9 cellular contexts compared by ENCODE assay signal in genomic region chr18:12254137-12254819, GRCh38. TPM values are rescaled to one million over a fixed set of nuclear protein-coding genes. Genes with fewer than 3 reads are reported as not detected.
DNase-seq lines count a peak whose midpoint lies in the region; ATAC-seq, FAIRE-seq and TF ChIP-seq lines count a peak whose summit lies in the region.
"Had no signal": no experiment of that assay in that cellular context is flagged by ENCODE, and none has a peak within 500 bp of the region (broad histone marks: within the 10 kb centered on the region; RNA-seq: fewer than 3 reads in every experiment).

Gene CIDEA (plus strand): TSS chr18:12254361. CDS start chr18:12254384, 23 bp downstream.

- H3K9me3 ChIP-seq in right atrium auricular region (no peaks in the 10 kb centered on the region), prostate gland (no peaks in the 10 kb centered on the region)

- H3K27ac Mint-ChIP-seq in WTC11 (no peak within 1 kb of the TSS), immature natural killer cell (no peak within 1 kb of the TSS)

- H3K27me3 ChIP-seq in right atrium auricular region (no peaks in the 10 kb centered on the region), prostate gland (replicated peaks; ENCODE audit: insufficient read depth) (peaks cover 10% of the 10 kb centered on the region)

- peak; percentile 30 for DNase-seq in EL
- peak; percentile 66 for DNase-seq in WTC11 (ENCODE audit: low spot score)
- DNase-seq in right atrium auricular region (ENCODE audit: low spot score), result no peak
- no peak for DNase-seq in prostate gland (ENCODE audit: low spot score)
- no peak for DNase-seq in GM12891 (ENCODE audit: insufficient read length, low spot score)
- DNase-seq in immature natural killer cell, result no peak
- DNase-seq in NCI-H2227 (lab: John Stamatoyannopoulos, UW; ENCODE audit: unreplicated experiment), result no peak
- DNase-seq: OCI-M1 had no signal

- H3K4me1 ChIP-seq in right atrium auricular region (peaks cover 0 to 19% of the 10 kb centered on the region in 2 donors), prostate gland (replicated peaks) (no peaks in the 10 kb centered on the region)

- H3K36me3 Mint-ChIP-seq in WTC11 (no peaks in the 10 kb centered on the region), immature natural killer cell (no peaks in the 10 kb centered on the region)

- H3K4me3 ChIP-seq in right atrium auricular region (peak within 1 kb of the TSS; percentile 30 to 44), prostate gland (peak within 1 kb of the TSS; percentile 9 to 12)

- H3K36me3 ChIP-seq in right atrium auricular region (no peaks in the 10 kb centered on the region), prostate gland (no peaks in the 10 kb centered on the region)

- POLR2A ChIA-PET in WTC11 (lab: Charles Lee), result interaction anchor here (1.1 kb wide), 1 partner anchor 24 kb away, joined by 5 read pairs; no protein-coding TSS in a partner anchor

- H3K4me1 Mint-ChIP-seq in WTC11 (peaks cover 24% of the 10 kb centered on the region), immature natural killer cell (no peaks in the 10 kb centered on the region)

- intact Hi-C loops in prostate gland (cut with DNase I), result no loop called here

- H3K9me3 Mint-ChIP-seq in WTC11, result no peaks in the 10 kb centered on the region
- no peaks in the 10 kb centered on the region for H3K9me3 Mint-ChIP-seq in immature natural killer cell

- H3K27ac ChIP-seq in right atrium auricular region (no peak within 1 kb of the TSS), prostate gland (no peak within 1 kb of the TSS)

- H3K4me3 Mint-ChIP-seq in WTC11 (peak within 1 kb of the TSS; percentile 73), immature natural killer cell (no peak within 1 kb of the TSS)

- H3K27me3 Mint-ChIP-seq in WTC11 (ENCODE audit: low read depth), result peaks cover 70% of the 10 kb centered on the region
- peaks cover 13 to 17% (median 14%) of the 10 kb centered on the region in 3 donors for H3K27me3 Mint-ChIP-seq in immature natural killer cell (ENCODE audit: low read depth in 3 of 3)

- TF ChIP-seq CTCF in WTC11 (IDR thresholded peaks at IDR 0.05) (no peak), right atrium auricular region (IDR thresholded peaks at IDR 0.05) (no peak), prostate gland (IDR thresholded peaks at IDR 0.05) (no peak)

- CTCF ChIA-PET in WTC11 (lab: Charles Lee), result interaction anchor here (0.9 to 5.7 kb wide), 7 partner anchors 18 to 215 kb away, joined by 3 to 50 read pairs (median 10); no protein-coding TSS in a partner anchor

- ATAC-seq in WTC11 (peak; percentile 75), GM21786 (IDR thresholded peaks at IDR 0.05; ENCODE audit: unreplicated experiment) (no peak)

- TF ChIP-seq POLR2A in prostate gland (IDR thresholded peaks at IDR 0.05) (no peak), GM12891 (IDR thresholded peaks at IDR 0.05; ENCODE audit: low read depth, low read length) (no peak)

- FAIRE-seq in GM12891 (lab: Jason Lieb, UNC), result no peak

- WGBS in prostate gland, result 7% methylated on average over 54 of the region's 69 CpGs

TF ChIP-seq in WTC11, 78 proteins besides CTCF, POLR2A, EP300 and RAD21 (continues in another document):
- 0 out of 2 replicates have a peak, but pooled peaks have one; percentile 32 for TF ChIP-seq FOXK1 (CRISPR knock-in tag; IDR thresholded peaks at IDR 0.05)
- TF ChIP-seq, protein P1, sequence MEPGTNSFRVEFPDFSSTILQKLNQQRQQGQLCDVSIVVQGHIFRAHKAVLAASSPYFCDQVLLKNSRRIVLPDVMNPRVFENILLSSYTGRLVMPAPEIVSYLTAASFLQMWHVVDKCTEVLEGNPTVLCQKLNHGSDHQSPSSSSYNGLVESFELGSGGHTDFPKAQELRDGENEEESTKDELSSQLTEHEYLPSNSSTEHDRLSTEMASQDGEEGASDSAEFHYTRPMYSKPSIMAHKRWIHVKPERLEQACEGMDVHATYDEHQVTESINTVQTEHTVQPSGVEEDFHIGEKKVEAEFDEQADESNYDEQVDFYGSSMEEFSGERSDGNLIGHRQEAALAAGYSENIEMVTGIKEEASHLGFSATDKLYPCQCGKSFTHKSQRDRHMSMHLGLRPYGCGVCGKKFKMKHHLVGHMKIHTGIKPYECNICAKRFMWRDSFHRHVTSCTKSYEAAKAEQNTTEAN (CRISPR knock-in tag; IDR thresholded peaks at IDR 0.05), result no peak
- TF ChIP-seq RELA (CRISPR knock-in tag; IDR thresholded peaks at IDR 0.05; ENCODE audit: borderline replicate concordance), result no peak
- 0 out of 2 replicates have a peak, but pooled peaks have one; percentile 45 for TF ChIP-seq SP1 (CRISPR knock-in tag; conservative IDR thresholded peaks at IDR 0.05)
- TF ChIP-seq, protein P2, sequence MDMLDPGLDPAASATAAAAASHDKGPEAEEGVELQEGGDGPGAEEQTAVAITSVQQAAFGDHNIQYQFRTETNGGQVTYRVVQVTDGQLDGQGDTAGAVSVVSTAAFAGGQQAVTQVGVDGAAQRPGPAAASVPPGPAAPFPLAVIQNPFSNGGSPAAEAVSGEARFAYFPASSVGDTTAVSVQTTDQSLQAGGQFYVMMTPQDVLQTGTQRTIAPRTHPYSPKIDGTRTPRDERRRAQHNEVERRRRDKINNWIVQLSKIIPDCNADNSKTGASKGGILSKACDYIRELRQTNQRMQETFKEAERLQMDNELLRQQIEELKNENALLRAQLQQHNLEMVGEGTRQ (CRISPR knock-in tag; IDR thresholded peaks at IDR 0.05), result no peak
- TF ChIP-seq SMAD3 (CRISPR knock-in tag; IDR thresholded peaks at IDR 0.05; ENCODE audit: borderline replicate concordance), result no peak
- no peak for TF ChIP-seq GTF2I (CRISPR knock-in tag; conservative IDR thresholded peaks at IDR 0.05)
- peak; percentile 84 for TF ChIP-seq FOXP1 (CRISPR knock-in tag; IDR thresholded peaks at IDR 0.05; ENCODE audit: borderline replicate concordance)
- TF ChIP-seq MYBL2 (CRISPR knock-in tag; IDR thresholded peaks at IDR 0.05), result peak; percentile 78; the same call in 1 of the 2 replicates
- no peak for TF ChIP-seq ZNF423 (CRISPR knock-in tag; IDR thresholded peaks at IDR 0.05)
- no peak for TF ChIP-seq ZNF671 (CRISPR knock-in tag; IDR thresholded peaks at IDR 0.05)
- no peak for TF ChIP-seq ZNF138 (CRISPR knock-in tag; conservative IDR thresholded peaks at IDR 0.05)

TF ChIP-seq in GM12891, 5 proteins besides CTCF, POLR2A, EP300 and RAD21:
- TF ChIP-seq PAX5 (IDR thresholded peaks at IDR 0.05; ENCODE audit: insufficient read depth, low read length, severe bottlenecking) (no peak), TAF1 (IDR thresholded peaks at IDR 0.05; ENCODE audit: low read depth, low read length) (no peak), POLR2AphosphoS5 (IDR thresholded peaks at IDR 0.05; ENCODE audit: low read depth, low read length) (no peak), POU2F2 (IDR thresholded peaks at IDR 0.05; ENCODE audit: low read depth, low read length) (no peak), SPI1 (IDR thresholded peaks at IDR 0.05; ENCODE audit: low read depth, low read length) (no peak)

RNA-seq across cellular contexts. Expression of gene CIDEA, which starts in this region (rescaled TPM):
- total RNA-seq in WTC11 (2021) (0.23 to 0.50 TPM (median 0.23 TPM) in 3 replicates), right atrium auricular region (1 to 10 TPM in 1 of 2 donors, under 1 TPM in 1; 0.82 to 3.9 TPM), prostate gland (not detected)
- not detected for polyA plus RNA-seq in GM12891 (2012; ENCODE audit: low read depth, missing spikeins)
- polyA plus RNA-seq in immature natural killer cell, result not detected

Comparison
In these comparisons a context has a peak if more than half of its experiments do, and no peak if none do; other contexts are left out.
1. Peak in DNase-seq and ATAC-seq in WTC11; RNA of the gene not detected or under 1 TPM.